ENCODE assay signal across 10 cellular contexts in genomic region chr10:79268100-79268670, GRCh38.
DNase-seq lines count a peak whose midpoint lies in the region; ATAC-seq, FAIRE-seq and TF ChIP-seq lines count a peak whose summit lies in the region.
"Had no signal": no experiment of that assay in that cellular context is flagged by ENCODE, and none has a peak within 500 bp of the region (broad histone marks: within the 10 kb centered on the region; RNA-seq: fewer than 3 reads in every experiment).

No MANE protein-coding gene starts in this region.

- DNase-seq in GM18507 (ENCODE audit: extremely low spot score, insufficient read length, low read depth), result no peak
- peak in 1 of 7 donors; percentile 44 for DNase-seq in adrenal gland
- DNase-seq in T-helper 2 cell treated with Interferon-gamma antibody and Interleukin-4, amounts not matched to agents 5 μg/mL and 100 μg/mL, for 36 hours (ENCODE audit: low spot score), result no peak
- no peak for DNase-seq in activated effector memory CD4-positive, alpha-beta T cell treated with anti-CD3 and anti-CD28 coated beads, Interleukin-2, amount 50 U/mL, for 16 hours
- DNase-seq: left colon, NCI-H524 treated with DMSO at 0.1 percent for 48 hours had no signal

- H3K4me1 ChIP-seq in adrenal gland (replicated peaks in 1 of 2) (peaks cover 22 to 76% of the 10 kb centered on the region in 2 donors), gastroesophageal sphincter (peaks cover 0 to 98% (median 43%) of the 10 kb centered on the region in 3 donors)

- H3K27ac ChIP-seq in adrenal gland, result peak overlapping the region in 3 of 5 donors; percentile 78 to 96 (median 85)
- peak overlapping the region in 3 of 4 donors; percentile 70 to 80 (median 72) for H3K27ac ChIP-seq in gastroesophageal sphincter

- peak overlapping the region; percentile 98 for H3K27ac Mint-ChIP-seq in stimulated activated memory B cell treated with anti-CD40 and anti-IgM and Interleukin-4, amounts not matched to agents 10 μg/mL and 1 μg/mL and 100 μg/mL, for 72 hours
- no peak overlapping the region for H3K27ac Mint-ChIP-seq in T-helper 2 cell treated with Interferon-gamma antibody and Interleukin-4, amounts not matched to agents 5 μg/mL and 100 μg/mL, for 36 hours

- H3K4me3 ChIP-seq in adrenal gland (no peak overlapping the region), gastroesophageal sphincter (no peak overlapping the region)

- 56 to 67% (median 58%) methylated on average over 11 to 16 of the region's 16 CpGs for WGBS in adrenal gland, 4 donors
- WGBS in gastroesophageal sphincter (ENCODE audit: low coverage in 1 of 2), 2 donors, result 20 to 57% methylated on average over 4 of the region's 16 CpGs

- peak overlapping the region; percentile 17 for H3K4me3 Mint-ChIP-seq in stimulated activated memory B cell treated with anti-CD40 and anti-IgM and Interleukin-4, amounts not matched to agents 10 μg/mL and 1 μg/mL and 100 μg/mL, for 72 hours
- no peak overlapping the region for H3K4me3 Mint-ChIP-seq in T-helper 2 cell treated with Interferon-gamma antibody and Interleukin-4, amounts not matched to agents 5 μg/mL and 100 μg/mL, for 36 hours

- peaks cover 98% of the 10 kb centered on the region for H3K4me1 Mint-ChIP-seq in stimulated activated memory B cell treated with anti-CD40 and anti-IgM and Interleukin-4, amounts not matched to agents 10 μg/mL and 1 μg/mL and 100 μg/mL, for 72 hours
- H3K4me1 Mint-ChIP-seq in T-helper 2 cell treated with Interferon-gamma antibody and Interleukin-4, amounts not matched to agents 5 μg/mL and 100 μg/mL, for 36 hours (ENCODE audit: low read depth), result peaks cover 21% of the 10 kb centered on the region

- H3K9me3 ChIP-seq in adrenal gland (replicated peaks in 1 of 3) (no peaks in the 10 kb centered on the region), gastroesophageal sphincter (no peaks in the 10 kb centered on the region)

- FAIRE-seq in GM18507 (lab: Jason Lieb, UNC), result peak; percentile 18

- no peaks in the 10 kb centered on the region for H3K27me3 Mint-ChIP-seq in stimulated activated memory B cell treated with anti-CD40 and anti-IgM and Interleukin-4, amounts not matched to agents 10 μg/mL and 1 μg/mL and 100 μg/mL, for 72 hours
- no peaks in the 10 kb centered on the region for H3K27me3 Mint-ChIP-seq in T-helper 2 cell treated with Interferon-gamma antibody and Interleukin-4, amounts not matched to agents 5 μg/mL and 100 μg/mL, for 36 hours (ENCODE audit: low read depth)

- no peaks in the 10 kb centered on the region for H3K36me3 ChIP-seq in adrenal gland (replicated peaks in 1 of 2)
- peaks cover 0 to 29% of the 10 kb centered on the region in 2 donors for H3K36me3 ChIP-seq in gastroesophageal sphincter

- H3K27me3 ChIP-seq in adrenal gland, result no peaks in the 10 kb centered on the region
- H3K27me3 ChIP-seq in gastroesophageal sphincter, result no peaks in the 10 kb centered on the region

- ATAC-seq in gastroesophageal sphincter (no peak), GM18511 (IDR thresholded peaks at IDR 0.05; ENCODE audit: unreplicated experiment) (no peak), GM21529 (IDR thresholded peaks at IDR 0.05; ENCODE audit: unreplicated experiment) (no peak)
- no peak for ATAC-seq in stimulated activated memory B cell treated with anti-CD40 and anti-IgM and Interleukin-4, amounts not matched to agents 10 μg/mL and 1 μg/mL and 100 μg/mL, for 72 hours
- ATAC-seq: left colon had no signal

- TF ChIP-seq POLR2A in adrenal gland (IDR thresholded peaks at IDR 0.05), result no peak
- TF ChIP-seq POLR2A in gastroesophageal sphincter (IDR thresholded peaks at IDR 0.05), result no peak

- no peaks in the 10 kb centered on the region for H3K9me3 Mint-ChIP-seq in stimulated activated memory B cell treated with anti-CD40 and anti-IgM and Interleukin-4, amounts not matched to agents 10 μg/mL and 1 μg/mL and 100 μg/mL, for 72 hours
- no peaks in the 10 kb centered on the region for H3K9me3 Mint-ChIP-seq in T-helper 2 cell treated with Interferon-gamma antibody and Interleukin-4, amounts not matched to agents 5 μg/mL and 100 μg/mL, for 36 hours

- TF ChIP-seq EP300 in gastroesophageal sphincter (IDR thresholded peaks at IDR 0.05), result no peak

- TF ChIP-seq CTCF in adrenal gland (IDR thresholded peaks at IDR 0.05) (no peak), gastroesophageal sphincter (IDR thresholded peaks at IDR 0.05) (no peak)

- intact Hi-C loops in adrenal gland (cut with DNase I), result no loop called here

- H3K36me3 Mint-ChIP-seq in stimulated activated memory B cell treated with anti-CD40 and anti-IgM and Interleukin-4, amounts not matched to agents 10 μg/mL and 1 μg/mL and 100 μg/mL, for 72 hours, result peaks cover 40% of the 10 kb centered on the region
- no peaks in the 10 kb centered on the region for H3K36me3 Mint-ChIP-seq in T-helper 2 cell treated with Interferon-gamma antibody and Interleukin-4, amounts not matched to agents 5 μg/mL and 100 μg/mL, for 36 hours (ENCODE audit: low read depth)
